ENCODE assay signal across 1 cellular context in genomic region chr5:97544279-97545077, GRCh38.
TF ChIP-seq lines count a peak whose summit lies in the region.

No MANE protein-coding gene starts in this region.

TF ChIP-seq in GM23338, 12 proteins besides CTCF, POLR2A, EP300 and RAD21 (continued from another document):
- TF ChIP-seq STAT1 (IDR thresholded peaks at IDR 0.05; ENCODE audit: unreplicated experiment) = no peak
- TF ChIP-seq NANOG (IDR thresholded peaks at IDR 0.05; ENCODE audit: borderline replicate concordance) = no peak
- no peak for TF ChIP-seq JUNB (IDR thresholded peaks at IDR 0.05; ENCODE audit: unreplicated experiment)
- TF ChIP-seq ZNF462 (CRISPR knock-in tag; IDR thresholded peaks at IDR 0.05) = no peak
- TF ChIP-seq POLR2AphosphoS5 (IDR thresholded peaks at IDR 0.05; ENCODE audit: low read depth) = no peak
- TF ChIP-seq CREB1 (CRISPR knock-in tag; IDR thresholded peaks at IDR 0.05; ENCODE audit: low read depth) = no peak
- TF ChIP-seq EZH2phosphoT487 (IDR thresholded peaks at IDR 0.05; ENCODE audit: unreplicated experiment) = no peak
